8 cellular contexts compared by ENCODE assay signal in the genomic region with DNA sequence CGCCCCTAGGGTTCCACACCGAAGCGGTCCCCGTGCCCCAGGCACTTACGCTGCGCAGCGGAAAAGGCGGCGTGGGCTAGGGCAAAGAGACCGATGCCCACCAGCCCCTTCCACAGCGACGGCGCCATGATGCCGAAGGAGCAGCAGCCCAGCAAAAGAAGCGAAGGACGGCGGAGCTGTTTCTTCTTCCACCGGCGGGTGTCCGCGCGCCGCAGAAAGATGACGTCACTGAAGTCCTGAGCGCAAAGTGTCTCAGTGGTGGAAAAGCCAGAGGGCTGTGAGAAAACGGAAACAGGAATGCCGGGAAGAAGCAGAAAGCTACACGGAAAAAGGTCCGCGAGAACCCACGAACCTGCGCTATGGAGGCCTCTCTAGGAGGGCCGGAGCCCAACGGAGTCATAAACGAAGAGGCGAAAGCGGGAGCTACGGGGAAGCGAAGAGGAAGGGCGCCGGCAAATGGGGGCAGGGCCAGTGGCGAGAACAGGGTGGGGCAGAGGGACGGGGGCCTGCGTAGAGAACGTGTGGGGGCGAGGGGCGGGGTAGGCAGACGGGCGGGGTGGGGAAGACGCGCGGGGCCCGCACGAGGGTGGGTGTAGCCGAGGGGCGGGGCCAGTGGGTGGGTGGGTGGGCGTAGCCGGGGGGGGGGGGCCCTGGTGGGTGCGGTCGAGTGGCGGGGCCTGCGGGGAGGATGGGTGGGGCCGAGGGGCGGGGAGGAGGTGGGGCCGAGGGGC. TPM values are rescaled to one million over a fixed set of nuclear protein-coding genes. Genes with fewer than 3 reads are reported as not detected.
DNase-seq lines count a peak whose midpoint lies in the region; ATAC-seq and TF ChIP-seq lines count a peak whose summit lies in the region.

A gene (minus strand): TSS at position 441 of the 731 bp plus-strand sequence. CDS start 313 bp downstream, at position 128.

- peaks cover 3% of the 10 kb centered on the region for H3K27me3 Mint-ChIP-seq in activated naive CD8-positive, alpha-beta T cell treated with anti-CD3 and anti-CD28 coated beads, Interleukin-2, amount 10 ng/mL, durations not matched to agents 7 days and 5 days

- TF ChIP-seq POLR2A in ovary (IDR thresholded peaks at IDR 0.05) = peak; percentile 56

- no peaks in the 10 kb centered on the region for H3K36me3 ChIP-seq in SU-DHL-6 (ENCODE audit: low read length)
- H3K36me3 ChIP-seq in ovary = no peaks in the 10 kb centered on the region
- H3K36me3 ChIP-seq in thymus (ENCODE audit: control insufficient read depth, insufficient read depth) = no peaks in the 10 kb centered on the region

- peak; percentile 31 for TF ChIP-seq EP300 in ovary (IDR thresholded peaks at IDR 0.05)

- H3K27ac Mint-ChIP-seq in activated naive CD8-positive, alpha-beta T cell treated with anti-CD3 and anti-CD28 coated beads, Interleukin-2, amount 10 ng/mL, durations not matched to agents 7 days and 5 days = peak within 1 kb of the TSS; percentile 97

- peak within 1 kb of the TSS; percentile 78 for H3K27ac ChIP-seq in SU-DHL-6 (ENCODE audit: low read depth, low read length)
- peak within 1 kb of the TSS; percentile 47 to 77 for H3K27ac ChIP-seq in ovary
- peak within 1 kb of the TSS; percentile 84 for H3K27ac ChIP-seq in thymus (ENCODE audit: low read depth)

- CTCF ChIA-PET in GM10248 (lab: Yijun Ruan, JAX) = interaction anchor here (0.7 to 1.3 kb wide), 2 partner anchors 13 to 55 kb away, joined by 3 read pairs; no protein-coding TSS in a partner anchor

- H3K4me1 ChIP-seq in ovary (ENCODE audit: insufficient read depth) = no peaks in the 10 kb centered on the region
- no peaks in the 10 kb centered on the region for H3K4me1 ChIP-seq in thymus (ENCODE audit: control insufficient read depth, insufficient read depth, low read length)

- peak within 1 kb of the TSS; percentile 95 for H3K4me3 Mint-ChIP-seq in activated naive CD8-positive, alpha-beta T cell treated with anti-CD3 and anti-CD28 coated beads, Interleukin-2, amount 10 ng/mL, durations not matched to agents 7 days and 5 days

- H3F3A ChIP-seq in SU-DHL-6 (ENCODE audit: insufficient read depth) = 0 out of 2 replicates have a peak, but pooled peaks cover 4% of the 10 kb centered on the region

- no peaks in the 10 kb centered on the region for H3K9me3 Mint-ChIP-seq in activated naive CD8-positive, alpha-beta T cell treated with anti-CD3 and anti-CD28 coated beads, Interleukin-2, amount 10 ng/mL, durations not matched to agents 7 days and 5 days

- H3K36me3 Mint-ChIP-seq in activated naive CD8-positive, alpha-beta T cell treated with anti-CD3 and anti-CD28 coated beads, Interleukin-2, amount 10 ng/mL, durations not matched to agents 7 days and 5 days = peaks cover 3% of the 10 kb centered on the region

- POLR2A ChIA-PET in GM10248 (lab: Yijun Ruan, JAX) = interaction anchor here (0.6 kb wide), 1 partner anchor 905 kb away, joined by 3 read pairs; no protein-coding TSS in a partner anchor
- POLR2A ChIA-PET in activated naive CD8-positive, alpha-beta T cell treated with anti-CD3 and anti-CD28 coated beads, Interleukin-2, amount 10 ng/mL, durations not matched to agents 7 days and 5 days (lab: Charles Lee) = interaction anchor here (1.0 to 2.5 kb wide), 3 partner anchors 11 to 454 kb away, joined by 3 to 15 read pairs (median 3); a partner anchor contains a TSS

- H3K4me3 ChIP-seq in SU-DHL-6 (ENCODE audit: insufficient read depth, low read length, poor library complexity, severe bottlenecking) = peak within 1 kb of the TSS; percentile 85
- H3K4me3 ChIP-seq in ovary = peak within 1 kb of the TSS; percentile 66
- peak within 1 kb of the TSS; percentile 72 for H3K4me3 ChIP-seq in thymus (ENCODE audit: low read length)

- no peaks in the 10 kb centered on the region for H4K20me1 ChIP-seq in SU-DHL-6 (ENCODE audit: low read depth, low read length)

- intact Hi-C loops in Right ventricle myocardium inferior (cut with DNase I) (no loop called here), ovary (cut with DNase I) (no loop called here)

- 34 to 51% (median 38%) methylated on average over 40 to 62 of the region's 65 CpGs for WGBS in ovary, 3 donors
- WGBS in thymus = under 1% methylated on average over 56 of the region's 65 CpGs

- no peaks in the 10 kb centered on the region for H3K27me3 ChIP-seq in SU-DHL-6 (ENCODE audit: low read length)
- no peaks in the 10 kb centered on the region for H3K27me3 ChIP-seq in ovary
- no peaks in the 10 kb centered on the region for H3K27me3 ChIP-seq in thymus (ENCODE audit: control insufficient read depth, insufficient read depth)

- H3K9me3 ChIP-seq in SU-DHL-6 (ENCODE audit: insufficient read depth, low read length) (no peaks in the 10 kb centered on the region), ovary (no peaks in the 10 kb centered on the region), thymus (ENCODE audit: control insufficient read depth) (no peaks in the 10 kb centered on the region)

- peaks cover 16% of the 10 kb centered on the region for H3K4me1 Mint-ChIP-seq in activated naive CD8-positive, alpha-beta T cell treated with anti-CD3 and anti-CD28 coated beads, Interleukin-2, amount 10 ng/mL, durations not matched to agents 7 days and 5 days

- peak within 1 kb of the TSS; percentile 90 for H3K9ac ChIP-seq in SU-DHL-6 (ENCODE audit: low read length)

- no peaks in the 10 kb centered on the region for H3K9me2 ChIP-seq in SU-DHL-6 (replicated peaks; ENCODE audit: insufficient read depth, low read length)

- peak within 1 kb of the TSS; percentile 49 for H2AFZ ChIP-seq in SU-DHL-6 (ENCODE audit: low read depth, low read length, severe bottlenecking)

- H3K79me2 ChIP-seq in SU-DHL-6 (ENCODE audit: insufficient read depth, low read length) = peaks cover 23% of the 10 kb centered on the region

- no peak for TF ChIP-seq CTCF in GM10248 (IDR thresholded peaks at IDR 0.05; ENCODE audit: control extremely low read depth, extremely low read depth, low read depth, missing control alignments)
- TF ChIP-seq CTCF in SU-DHL-6 (IDR thresholded peaks at IDR 0.05; ENCODE audit: insufficient read depth, low read length, poor library complexity, severe bottlenecking) = no peak
- TF ChIP-seq CTCF in ovary (IDR thresholded peaks at IDR 0.05) = peak in 2 of 3 donors; percentile 10 to 18

- H3K4me2 ChIP-seq in SU-DHL-6 (ENCODE audit: low read depth, low read length, poor library complexity, severe bottlenecking) = peak within 1 kb of the TSS; percentile 71

- DNase-seq in GM10248 (ENCODE audit: extremely low spot score) = peak; percentile 89
- DNase-seq in NCI-H128 (lab: John Stamatoyannopoulos, UW; ENCODE audit: unreplicated experiment) = peak; percentile 61
- peak; percentile 79 for DNase-seq in activated naive CD8-positive, alpha-beta T cell treated with anti-CD3 and anti-CD28 coated beads, Interleukin-2, amount 10 ng/mL, durations not matched to agents 7 days and 5 days
- peak; percentile 89 for DNase-seq in Right ventricle myocardium inferior (ENCODE audit: missing footprints)
- DNase-seq in ovary = peak; percentile 84 to 88 (median 85)

- ATAC-seq in HG02642 (IDR thresholded peaks at IDR 0.05; ENCODE audit: poor library complexity, unreplicated experiment) (peak; percentile 83), Right ventricle myocardium inferior (peak; percentile 94)
- peak; percentile 89 for ATAC-seq in activated naive CD8-positive, alpha-beta T cell treated with anti-CD3 and anti-CD28 coated beads, Interleukin-2, amount 10 ng/mL, durations not matched to agents 7 days and 5 days (ENCODE audit: low read depth)

RNA-seq across cellular contexts. Expression of the gene that starts here (rescaled TPM):
- total RNA-seq in activated naive CD8-positive, alpha-beta T cell treated with anti-CD3 and anti-CD28 coated beads, Interleukin-2, amount 10 ng/mL, durations not matched to agents 7 days and 5 days = 10 to 100 TPM; 17.5 to 18.7 TPM
- total RNA-seq in Right ventricle myocardium inferior (22.4 TPM), ovary (10 to 100 TPM; 19.1 to 27.1 (median 23.6) TPM)
- polyA plus RNA-seq in ovary (10 to 100 TPM; 12.1 to 30.3 TPM), thymus (8.1 TPM)

Comparison
In these comparisons a context has a peak if more than half of its experiments do, and no peak if none do; other contexts are left out.
1. Peak in every context shown above with its lines: DNase-seq, ATAC-seq, H3K4me3 ChIP-seq and H3K27ac ChIP-seq.
2. CTCF ChIP-seq: peak in ovary (2 of 3); none in GM10248 (single experiment) and SU-DHL-6 (single experiment).